20 cellular contexts compared by ENCODE assay signal in genomic region chr13:23586336-23586735, GRCh38. TPM values are rescaled to one million over a fixed set of nuclear protein-coding genes. Genes with fewer than 3 reads are reported as not detected.
"Had no signal": no experiment of that assay in that cellular context is flagged by ENCODE, and none has a peak within 500 bp of the region (broad histone marks: within the 10 kb centered on the region; RNA-seq: fewer than 3 reads in every experiment).

No MANE protein-coding gene starts in this region.

- H3K27ac ChIP-seq: ascending aorta, brain microvascular endothelial cell, parathyroid adenoma, tibial artery, WERI-Rb-1 had no signal

- H3K9ac ChIP-seq: parathyroid adenoma had no signal

- H3K4me3 ChIP-seq: ascending aorta, lung, tibial artery had no signal

- H3K27ac Mint-ChIP-seq: activated naive CD4-positive, alpha-beta T cell treated with anti-CD3 and anti-CD28 coated beads, Interleukin-2, amount 50 U/mL, for 72 hours; activated T-cell treated with anti-CD3 and anti-CD28 coated beads, Interleukin-2, amount 50 U/mL, for 24 hours; activated T-helper 17 cell treated with anti-CD3 and anti-CD28 coated beads, Interleukin-2, amount 50 U/mL, for 72 hours; natural killer cell; stimulated activated effector memory CD8-positive, alpha-beta T cell treated with anti-CD3 and anti-CD28 coated beads, Interleukin-12 subunit alpha, Interleukin-12 subunit beta, amount 100 ng/mL, for 72 hours; stimulated activated naive CD8-positive, alpha-beta T cell treated with anti-CD3 and anti-CD28 coated beads, Interleukin-15, amount 100 ng/mL, for 72 hours had no signal

- H3K4me3 Mint-ChIP-seq: activated T-cell treated with anti-CD3 and anti-CD28 coated beads, Interleukin-2, amount 50 U/mL, for 24 hours; activated T-helper 17 cell treated with anti-CD3 and anti-CD28 coated beads, Interleukin-2, amount 50 U/mL, for 72 hours; central memory CD8-positive, alpha-beta T cell; natural killer cell; stimulated activated effector memory CD8-positive, alpha-beta T cell treated with anti-CD3 and anti-CD28 coated beads, Interleukin-12 subunit alpha, Interleukin-12 subunit beta, amount 100 ng/mL, for 72 hours; stimulated activated naive CD8-positive, alpha-beta T cell treated with anti-CD3 and anti-CD28 coated beads, Interleukin-15, amount 100 ng/mL, for 72 hours had no signal

- H3K9me3 Mint-ChIP-seq: activated naive CD4-positive, alpha-beta T cell treated with anti-CD3 and anti-CD28 coated beads, Interleukin-2, amount 50 U/mL, for 72 hours; activated T-cell treated with anti-CD3 and anti-CD28 coated beads, Interleukin-2, amount 50 U/mL, for 24 hours; activated T-helper 17 cell treated with anti-CD3 and anti-CD28 coated beads, Interleukin-2, amount 50 U/mL, for 72 hours; central memory CD8-positive, alpha-beta T cell; natural killer cell; stimulated activated effector memory CD8-positive, alpha-beta T cell treated with anti-CD3 and anti-CD28 coated beads, Interleukin-12 subunit alpha, Interleukin-12 subunit beta, amount 100 ng/mL, for 72 hours; stimulated activated naive CD8-positive, alpha-beta T cell treated with anti-CD3 and anti-CD28 coated beads, Interleukin-15, amount 100 ng/mL, for 72 hours had no signal

- DNase-seq: activated CD4-positive, alpha-beta T cell treated with anti-CD3 and anti-CD28 coated beads for 1 hour; activated CD4-positive, alpha-beta T cell treated with anti-CD3 and anti-CD28 coated beads, Interleukin-2, amount 50 U/mL, for 1 hour; activated T-cell treated with anti-CD3 and anti-CD28 coated beads, Interleukin-2, amount 50 U/mL, for 24 hours; brain microvascular endothelial cell; effector memory CD4-positive, alpha-beta T cell; natural killer cell; nucleus accumbens; small intestine; stimulated activated CD4-positive, alpha-beta T cell treated with anti-CD3 and anti-CD28 coated beads, Interleukin-2, amount 100 ng/mL, for 24 hours; stimulated activated naive CD8-positive, alpha-beta T cell treated with anti-CD3 and anti-CD28 coated beads, Interleukin-15, amount 100 ng/mL, for 72 hours; T-helper 1 cell; tibial artery; WERI-Rb-1 had no signal

- H3K4me1 Mint-ChIP-seq: activated T-helper 17 cell treated with anti-CD3 and anti-CD28 coated beads, Interleukin-2, amount 50 U/mL, for 72 hours; central memory CD8-positive, alpha-beta T cell; natural killer cell; stimulated activated effector memory CD8-positive, alpha-beta T cell treated with anti-CD3 and anti-CD28 coated beads, Interleukin-12 subunit alpha, Interleukin-12 subunit beta, amount 100 ng/mL, for 72 hours; stimulated activated naive CD8-positive, alpha-beta T cell treated with anti-CD3 and anti-CD28 coated beads, Interleukin-15, amount 100 ng/mL, for 72 hours had no signal

- H3K36me3 ChIP-seq: ascending aorta, brain microvascular endothelial cell, tibial artery, WERI-Rb-1 had no signal

- H2AFZ ChIP-seq: parathyroid adenoma had no signal

- ATAC-seq: activated naive CD4-positive, alpha-beta T cell treated with anti-CD3 and anti-CD28 coated beads, Interleukin-2, amount 50 U/mL, for 72 hours; activated T-helper 17 cell treated with anti-CD3 and anti-CD28 coated beads, Interleukin-2, amount 50 U/mL, for 72 hours; natural killer cell; stimulated activated effector memory CD8-positive, alpha-beta T cell treated with anti-CD3 and anti-CD28 coated beads, Interleukin-12 subunit alpha, Interleukin-12 subunit beta, amount 100 ng/mL, for 72 hours; stimulated activated naive CD8-positive, alpha-beta T cell treated with anti-CD3 and anti-CD28 coated beads, Interleukin-15, amount 100 ng/mL, for 72 hours had no signal

- H3K27me3 ChIP-seq: ascending aorta, brain microvascular endothelial cell, tibial artery had no signal

- H3K36me3 Mint-ChIP-seq: activated naive CD4-positive, alpha-beta T cell treated with anti-CD3 and anti-CD28 coated beads, Interleukin-2, amount 50 U/mL, for 72 hours; natural killer cell; stimulated activated effector memory CD8-positive, alpha-beta T cell treated with anti-CD3 and anti-CD28 coated beads, Interleukin-12 subunit alpha, Interleukin-12 subunit beta, amount 100 ng/mL, for 72 hours had no signal

- H3K4me1 ChIP-seq: ascending aorta, parathyroid adenoma, tibial artery had no signal

- H3K9me3 ChIP-seq: ascending aorta, tibial artery had no signal

RNA-seq across cellular contexts. Expression of gene TNFRSF19, which starts 16.1 kb away (rescaled TPM):
- total RNA-seq: activated naive CD4-positive, alpha-beta T cell treated with anti-CD3 and anti-CD28 coated beads, Interleukin-2, amount 50 U/mL, for 72 hours had no signal
